6 cellular contexts compared by ENCODE assay signal in genomic region chr16:426115-426905, GRCh38.
A peak's percentile ranks its signal among the peaks of the same experiment; 100 is the strongest.
DNase-seq lines count a peak whose midpoint lies in the region; ATAC-seq and TF ChIP-seq lines count a peak whose summit lies in the region.

No MANE protein-coding gene starts in this region.

- H3K9me3 Mint-ChIP-seq in stimulated activated naive CD8-positive, alpha-beta T cell treated with anti-CD3 and anti-CD28 coated beads, Interleukin-15, Interleukin-2, amounts not matched to agents 100 ng/mL and 50 ng/mL, for 24 hours = no peaks in the 10 kb centered on the region

- peaks cover 4% of the 10 kb centered on the region for H3K36me3 Mint-ChIP-seq in stimulated activated naive CD8-positive, alpha-beta T cell treated with anti-CD3 and anti-CD28 coated beads, Interleukin-15, Interleukin-2, amounts not matched to agents 100 ng/mL and 50 ng/mL, for 24 hours (ENCODE audit: low read depth)

- peak; percentile 17 for ATAC-seq in GM18909 (IDR thresholded peaks at IDR 0.05; ENCODE audit: poor library complexity, unreplicated experiment)

- no peak for TF ChIP-seq POLR2A in NB4 (IDR thresholded peaks at IDR 0.05; ENCODE audit: extremely low read depth, insufficient read length)

- DNase-seq in NB4 (ENCODE audit: low read depth) = peak; percentile 12
- DNase-seq in fibroblast of mammary gland (ENCODE audit: low read depth) = peak; percentile 14
- no peak for DNase-seq in DMS153 (lab: John Stamatoyannopoulos, UW)
- DNase-seq in foreskin melanocyte = no peak

- TF ChIP-seq CTCF in NB4 (IDR thresholded peaks at IDR 0.05; ENCODE audit: low read depth, low read length) (no peak), fibroblast of mammary gland (conservative IDR thresholded peaks at IDR 0.05; ENCODE audit: control insufficient read depth, insufficient read depth, low read depth, low read length) (no peak)

- H3K27ac Mint-ChIP-seq in stimulated activated naive CD8-positive, alpha-beta T cell treated with anti-CD3 and anti-CD28 coated beads, Interleukin-15, Interleukin-2, amounts not matched to agents 100 ng/mL and 50 ng/mL, for 24 hours = peak overlapping the region; percentile 58

- H3K27me3 Mint-ChIP-seq in stimulated activated naive CD8-positive, alpha-beta T cell treated with anti-CD3 and anti-CD28 coated beads, Interleukin-15, Interleukin-2, amounts not matched to agents 100 ng/mL and 50 ng/mL, for 24 hours = peaks cover 12% of the 10 kb centered on the region

- H3K4me3 ChIP-seq in NB4 (ENCODE audit: low read depth, low read length) = peak overlapping the region; percentile 13
- H3K4me3 ChIP-seq in fibroblast of mammary gland (ENCODE audit: control insufficient read depth, low read depth, low read length) = peak overlapping the region; percentile 64

- peaks cover 29% of the 10 kb centered on the region for H3K4me1 Mint-ChIP-seq in stimulated activated naive CD8-positive, alpha-beta T cell treated with anti-CD3 and anti-CD28 coated beads, Interleukin-15, Interleukin-2, amounts not matched to agents 100 ng/mL and 50 ng/mL, for 24 hours (ENCODE audit: low read depth)

- peak overlapping the region; percentile 83 for H3K4me3 Mint-ChIP-seq in stimulated activated naive CD8-positive, alpha-beta T cell treated with anti-CD3 and anti-CD28 coated beads, Interleukin-15, Interleukin-2, amounts not matched to agents 100 ng/mL and 50 ng/mL, for 24 hours

Comparison
In these comparisons a context has a peak if more than half of its experiments do, and no peak if none do; other contexts are left out.
1. DNase-seq: peak in NB4 (single experiment) and fibroblast of mammary gland (single experiment); none in DMS153 (single experiment) and foreskin melanocyte (single experiment).